In the genomic region with DNA sequence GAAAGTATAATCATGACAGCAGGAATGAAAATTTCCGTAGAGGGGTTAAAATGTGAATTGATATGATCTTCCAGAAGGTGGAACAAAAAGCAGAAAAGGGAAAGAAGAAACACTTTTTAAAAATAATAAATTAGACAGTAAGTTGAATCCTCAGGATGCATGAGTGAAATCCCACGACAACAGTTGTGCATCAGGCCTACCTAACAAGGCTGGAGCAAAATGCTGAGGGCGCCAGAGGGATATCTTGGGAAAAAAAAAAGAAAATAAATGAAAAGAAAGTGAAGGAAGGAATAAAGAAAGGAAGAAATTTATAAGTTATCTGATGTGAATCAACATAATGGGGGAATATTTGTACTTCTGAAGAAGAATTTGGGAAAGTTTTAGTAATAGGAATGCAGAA, we compare ENCODE assay signal across 1 cellular context.
TF ChIP-seq lines count a peak whose summit lies in the region.

No MANE protein-coding gene starts in this region.

TF ChIP-seq in HepG2, 621 proteins besides CTCF, POLR2A, EP300 and RAD21:
- TF ChIP-seq, protein P1, sequence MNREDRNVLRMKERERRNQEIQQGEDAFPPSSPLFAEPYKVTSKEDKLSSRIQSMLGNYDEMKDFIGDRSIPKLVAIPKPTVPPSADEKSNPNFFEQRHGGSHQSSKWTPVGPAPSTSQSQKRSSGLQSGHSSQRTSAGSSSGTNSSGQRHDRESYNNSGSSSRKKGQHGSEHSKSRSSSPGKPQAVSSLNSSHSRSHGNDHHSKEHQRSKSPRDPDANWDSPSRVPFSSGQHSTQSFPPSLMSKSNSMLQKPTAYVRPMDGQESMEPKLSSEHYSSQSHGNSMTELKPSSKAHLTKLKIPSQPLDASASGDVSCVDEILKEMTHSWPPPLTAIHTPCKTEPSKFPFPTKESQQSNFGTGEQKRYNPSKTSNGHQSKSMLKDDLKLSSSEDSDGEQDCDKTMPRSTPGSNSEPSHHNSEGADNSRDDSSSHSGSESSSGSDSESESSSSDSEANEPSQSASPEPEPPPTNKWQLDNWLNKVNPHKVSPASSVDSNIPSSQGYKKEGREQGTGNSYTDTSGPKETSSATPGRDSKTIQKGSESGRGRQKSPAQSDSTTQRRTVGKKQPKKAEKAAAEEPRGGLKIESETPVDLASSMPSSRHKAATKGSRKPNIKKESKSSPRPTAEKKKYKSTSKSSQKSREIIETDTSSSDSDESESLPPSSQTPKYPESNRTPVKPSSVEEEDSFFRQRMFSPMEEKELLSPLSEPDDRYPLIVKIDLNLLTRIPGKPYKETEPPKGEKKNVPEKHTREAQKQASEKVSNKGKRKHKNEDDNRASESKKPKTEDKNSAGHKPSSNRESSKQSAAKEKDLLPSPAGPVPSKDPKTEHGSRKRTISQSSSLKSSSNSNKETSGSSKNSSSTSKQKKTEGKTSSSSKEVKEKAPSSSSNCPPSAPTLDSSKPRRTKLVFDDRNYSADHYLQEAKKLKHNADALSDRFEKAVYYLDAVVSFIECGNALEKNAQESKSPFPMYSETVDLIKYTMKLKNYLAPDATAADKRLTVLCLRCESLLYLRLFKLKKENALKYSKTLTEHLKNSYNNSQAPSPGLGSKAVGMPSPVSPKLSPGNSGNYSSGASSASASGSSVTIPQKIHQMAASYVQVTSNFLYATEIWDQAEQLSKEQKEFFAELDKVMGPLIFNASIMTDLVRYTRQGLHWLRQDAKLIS (CRISPR knock-in tag; IDR thresholded peaks at IDR 0.05) = no peak
- TF ChIP-seq MYNN (CRISPR knock-in tag; IDR thresholded peaks at IDR 0.05; ENCODE audit: low read depth) = no peak
- TF ChIP-seq, protein P2, sequence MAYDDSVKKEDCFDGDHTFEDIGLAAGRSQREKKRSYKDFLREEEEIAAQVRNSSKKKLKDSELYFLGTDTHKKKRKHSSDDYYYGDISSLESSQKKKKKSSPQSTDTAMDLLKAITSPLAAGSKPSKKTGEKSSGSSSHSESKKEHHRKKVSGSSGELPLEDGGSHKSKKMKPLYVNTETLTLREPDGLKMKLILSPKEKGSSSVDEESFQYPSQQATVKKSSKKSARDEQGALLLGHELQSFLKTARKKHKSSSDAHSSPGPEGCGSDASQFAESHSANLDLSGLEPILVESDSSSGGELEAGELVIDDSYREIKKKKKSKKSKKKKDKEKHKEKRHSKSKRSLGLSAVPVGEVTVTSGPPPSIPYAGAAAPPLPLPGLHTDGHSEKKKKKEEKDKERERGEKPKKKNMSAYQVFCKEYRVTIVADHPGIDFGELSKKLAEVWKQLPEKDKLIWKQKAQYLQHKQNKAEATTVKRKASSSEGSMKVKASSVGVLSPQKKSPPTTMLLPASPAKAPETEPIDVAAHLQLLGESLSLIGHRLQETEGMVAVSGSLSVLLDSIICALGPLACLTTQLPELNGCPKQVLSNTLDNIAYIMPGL (CRISPR knock-in tag; IDR thresholded peaks at IDR 0.05; ENCODE audit: borderline replicate concordance in 1 of 2, low read depth in 1 of 2) = no peak
- no peak for TF ChIP-seq HDAC6 (IDR thresholded peaks at IDR 0.05; ENCODE audit: low read depth, low read length)
- TF ChIP-seq TBL1XR1 (IDR thresholded peaks at IDR 0.05; ENCODE audit: borderline replicate concordance, low read length, partially characterized antibody) = no peak
- TF ChIP-seq CC2D1A (CRISPR knock-in tag; IDR thresholded peaks at IDR 0.05) = no peak
- TF ChIP-seq KDM5B (CRISPR knock-in tag; IDR thresholded peaks at IDR 0.05; ENCODE audit: borderline replicate concordance) = no peak
- no peak for TF ChIP-seq ZNF782 (CRISPR knock-in tag; IDR thresholded peaks at IDR 0.05; ENCODE audit: borderline replicate concordance)
